Comparison of ENCODE assay signal across 1 cellular context in the genomic region with DNA sequence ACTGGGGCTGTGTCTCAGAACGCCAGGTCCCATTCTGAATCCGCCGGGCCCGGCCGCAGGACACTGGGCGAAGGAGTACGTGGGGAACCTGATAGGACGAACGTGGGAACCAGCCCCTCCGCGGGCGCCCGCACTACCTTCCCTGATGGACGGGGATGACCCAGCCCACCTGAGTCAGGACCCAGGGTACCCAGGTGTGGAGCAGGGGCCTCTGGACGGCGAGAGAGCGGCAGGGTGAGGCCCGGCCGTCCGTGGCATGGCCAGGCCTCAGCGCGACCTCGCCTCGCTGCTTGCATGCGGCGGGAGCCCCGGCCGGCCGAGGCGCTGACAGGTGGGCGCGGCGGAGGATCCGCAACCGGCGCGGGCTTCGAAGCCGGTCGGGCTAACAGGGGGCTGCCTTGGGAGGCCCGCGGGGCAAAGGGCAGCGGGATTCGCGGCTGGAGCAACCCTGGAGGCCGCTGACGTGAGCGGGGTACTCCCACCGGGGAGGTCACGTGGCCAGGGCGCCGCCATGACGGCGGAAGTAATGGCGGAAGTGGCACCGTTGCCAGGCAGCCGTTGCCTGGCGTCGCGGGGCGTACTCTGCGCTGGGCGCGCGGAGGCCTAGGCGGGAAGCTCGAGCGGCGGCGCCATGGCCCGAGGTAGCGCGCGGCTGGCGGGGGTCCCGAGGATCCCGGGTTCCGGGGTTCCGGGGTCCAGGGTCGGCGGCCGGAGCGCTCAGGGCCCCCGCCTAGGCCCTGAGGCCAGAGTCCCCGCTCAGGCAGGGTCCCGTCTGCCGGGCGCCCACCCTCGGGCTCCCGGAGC.
TF ChIP-seq lines count a peak whose summit lies in the region.

A gene (plus strand): TSS at position 580 of the 804 bp plus-strand sequence. CDS start 52 bp downstream, at position 632.

TF ChIP-seq in HepG2, 621 proteins besides CTCF, POLR2A, EP300 and RAD21 (continued from another document and continues in another):
- 0 out of 2 replicates have a peak, but pooled peaks have one; percentile 19 for TF ChIP-seq XBP1 (CRISPR knock-in tag; IDR thresholded peaks at IDR 0.05)
- TF ChIP-seq, protein P1, sequence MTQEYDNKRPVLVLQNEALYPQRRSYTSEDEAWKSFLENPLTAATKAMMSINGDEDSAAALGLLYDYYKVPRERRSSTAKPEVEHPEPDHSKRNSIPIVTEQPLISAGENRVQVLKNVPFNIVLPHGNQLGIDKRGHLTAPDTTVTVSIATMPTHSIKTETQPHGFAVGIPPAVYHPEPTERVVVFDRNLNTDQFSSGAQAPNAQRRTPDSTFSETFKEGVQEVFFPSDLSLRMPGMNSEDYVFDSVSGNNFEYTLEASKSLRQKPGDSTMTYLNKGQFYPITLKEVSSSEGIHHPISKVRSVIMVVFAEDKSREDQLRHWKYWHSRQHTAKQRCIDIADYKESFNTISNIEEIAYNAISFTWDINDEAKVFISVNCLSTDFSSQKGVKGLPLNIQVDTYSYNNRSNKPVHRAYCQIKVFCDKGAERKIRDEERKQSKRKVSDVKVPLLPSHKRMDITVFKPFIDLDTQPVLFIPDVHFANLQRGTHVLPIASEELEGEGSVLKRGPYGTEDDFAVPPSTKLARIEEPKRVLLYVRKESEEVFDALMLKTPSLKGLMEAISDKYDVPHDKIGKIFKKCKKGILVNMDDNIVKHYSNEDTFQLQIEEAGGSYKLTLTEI (CRISPR knock-in tag; conservative IDR thresholded peaks at IDR 0.05): no peak
- TF ChIP-seq, protein P2, sequence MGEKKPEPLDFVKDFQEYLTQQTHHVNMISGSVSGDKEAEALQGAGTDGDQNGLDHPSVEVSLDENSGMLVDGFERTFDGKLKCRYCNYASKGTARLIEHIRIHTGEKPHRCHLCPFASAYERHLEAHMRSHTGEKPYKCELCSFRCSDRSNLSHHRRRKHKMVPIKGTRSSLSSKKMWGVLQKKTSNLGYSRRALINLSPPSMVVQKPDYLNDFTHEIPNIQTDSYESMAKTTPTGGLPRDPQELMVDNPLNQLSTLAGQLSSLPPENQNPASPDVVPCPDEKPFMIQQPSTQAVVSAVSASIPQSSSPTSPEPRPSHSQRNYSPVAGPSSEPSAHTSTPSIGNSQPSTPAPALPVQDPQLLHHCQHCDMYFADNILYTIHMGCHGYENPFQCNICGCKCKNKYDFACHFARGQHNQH (CRISPR knock-in tag; IDR thresholded peaks at IDR 0.05): no peak; the same call in 1 of the 2 replicates
- TF ChIP-seq HNRNPLL (IDR thresholded peaks at IDR 0.05; ENCODE audit: low read depth, low read length, poor library complexity, severe bottlenecking): peak; percentile 95
- TF ChIP-seq AHR (CRISPR knock-in tag; IDR thresholded peaks at IDR 0.05): no peak; the same call in 1 of the 2 replicates
- TF ChIP-seq ZNF383 (CRISPR knock-in tag; IDR thresholded peaks at IDR 0.05; ENCODE audit: borderline replicate concordance): no peak
- TF ChIP-seq, protein P3, sequence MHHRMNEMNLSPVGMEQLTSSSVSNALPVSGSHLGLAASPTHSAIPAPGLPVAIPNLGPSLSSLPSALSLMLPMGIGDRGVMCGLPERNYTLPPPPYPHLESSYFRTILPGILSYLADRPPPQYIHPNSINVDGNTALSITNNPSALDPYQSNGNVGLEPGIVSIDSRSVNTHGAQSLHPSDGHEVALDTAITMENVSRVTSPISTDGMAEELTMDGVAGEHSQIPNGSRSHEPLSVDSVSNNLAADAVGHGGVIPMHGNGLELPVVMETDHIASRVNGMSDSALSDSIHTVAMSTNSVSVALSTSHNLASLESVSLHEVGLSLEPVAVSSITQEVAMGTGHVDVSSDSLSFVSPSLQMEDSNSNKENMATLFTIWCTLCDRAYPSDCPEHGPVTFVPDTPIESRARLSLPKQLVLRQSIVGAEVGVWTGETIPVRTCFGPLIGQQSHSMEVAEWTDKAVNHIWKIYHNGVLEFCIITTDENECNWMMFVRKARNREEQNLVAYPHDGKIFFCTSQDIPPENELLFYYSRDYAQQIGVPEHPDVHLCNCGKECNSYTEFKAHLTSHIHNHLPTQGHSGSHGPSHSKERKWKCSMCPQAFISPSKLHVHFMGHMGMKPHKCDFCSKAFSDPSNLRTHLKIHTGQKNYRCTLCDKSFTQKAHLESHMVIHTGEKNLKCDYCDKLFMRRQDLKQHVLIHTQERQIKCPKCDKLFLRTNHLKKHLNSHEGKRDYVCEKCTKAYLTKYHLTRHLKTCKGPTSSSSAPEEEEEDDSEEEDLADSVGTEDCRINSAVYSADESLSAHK (CRISPR knock-in tag; IDR thresholded peaks at IDR 0.05; ENCODE audit: borderline replicate concordance): no peak
- no peak for TF ChIP-seq ZNF766 (CRISPR knock-in tag; IDR thresholded peaks at IDR 0.05; ENCODE audit: borderline replicate concordance)
- TF ChIP-seq ZSCAN25 (CRISPR knock-in tag; IDR thresholded peaks at IDR 0.05): peak; percentile 49; the same call in 1 of the 2 replicates
- TF ChIP-seq, protein P4, sequence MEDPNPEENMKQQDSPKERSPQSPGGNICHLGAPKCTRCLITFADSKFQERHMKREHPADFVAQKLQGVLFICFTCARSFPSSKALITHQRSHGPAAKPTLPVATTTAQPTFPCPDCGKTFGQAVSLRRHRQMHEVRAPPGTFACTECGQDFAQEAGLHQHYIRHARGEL (CRISPR knock-in tag; IDR thresholded peaks at IDR 0.05): no peak
- TF ChIP-seq CENPX (CRISPR knock-in tag; IDR thresholded peaks at IDR 0.05): no peak
- TF ChIP-seq ZNF850 (CRISPR knock-in tag; conservative IDR thresholded peaks at IDR 0.05): no peak
- TF ChIP-seq, protein P5, sequence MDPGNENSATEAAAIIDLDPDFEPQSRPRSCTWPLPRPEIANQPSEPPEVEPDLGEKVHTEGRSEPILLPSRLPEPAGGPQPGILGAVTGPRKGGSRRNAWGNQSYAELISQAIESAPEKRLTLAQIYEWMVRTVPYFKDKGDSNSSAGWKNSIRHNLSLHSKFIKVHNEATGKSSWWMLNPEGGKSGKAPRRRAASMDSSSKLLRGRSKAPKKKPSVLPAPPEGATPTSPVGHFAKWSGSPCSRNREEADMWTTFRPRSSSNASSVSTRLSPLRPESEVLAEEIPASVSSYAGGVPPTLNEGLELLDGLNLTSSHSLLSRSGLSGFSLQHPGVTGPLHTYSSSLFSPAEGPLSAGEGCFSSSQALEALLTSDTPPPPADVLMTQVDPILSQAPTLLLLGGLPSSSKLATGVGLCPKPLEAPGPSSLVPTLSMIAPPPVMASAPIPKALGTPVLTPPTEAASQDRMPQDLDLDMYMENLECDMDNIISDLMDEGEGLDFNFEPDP (CRISPR knock-in tag; conservative IDR thresholded peaks at IDR 0.05): peak; percentile 85; the same call in 1 of the 2 replicates
- TF ChIP-seq ZNF879 (CRISPR knock-in tag; IDR thresholded peaks at IDR 0.05): no peak
- no peak for TF ChIP-seq NBN (conservative IDR thresholded peaks at IDR 0.05)
- TF ChIP-seq PLRG1 (conservative IDR thresholded peaks at IDR 0.05): no peak
- TF ChIP-seq REL (CRISPR knock-in tag; conservative IDR thresholded peaks at IDR 0.05): no peak
- peak; percentile 90 for TF ChIP-seq ZMYM4 (CRISPR knock-in tag; IDR thresholded peaks at IDR 0.05)
- peak; percentile 85 for TF ChIP-seq ZNF607 (CRISPR knock-in tag; IDR thresholded peaks at IDR 0.05; ENCODE audit: borderline replicate concordance)
- TF ChIP-seq, protein P6, sequence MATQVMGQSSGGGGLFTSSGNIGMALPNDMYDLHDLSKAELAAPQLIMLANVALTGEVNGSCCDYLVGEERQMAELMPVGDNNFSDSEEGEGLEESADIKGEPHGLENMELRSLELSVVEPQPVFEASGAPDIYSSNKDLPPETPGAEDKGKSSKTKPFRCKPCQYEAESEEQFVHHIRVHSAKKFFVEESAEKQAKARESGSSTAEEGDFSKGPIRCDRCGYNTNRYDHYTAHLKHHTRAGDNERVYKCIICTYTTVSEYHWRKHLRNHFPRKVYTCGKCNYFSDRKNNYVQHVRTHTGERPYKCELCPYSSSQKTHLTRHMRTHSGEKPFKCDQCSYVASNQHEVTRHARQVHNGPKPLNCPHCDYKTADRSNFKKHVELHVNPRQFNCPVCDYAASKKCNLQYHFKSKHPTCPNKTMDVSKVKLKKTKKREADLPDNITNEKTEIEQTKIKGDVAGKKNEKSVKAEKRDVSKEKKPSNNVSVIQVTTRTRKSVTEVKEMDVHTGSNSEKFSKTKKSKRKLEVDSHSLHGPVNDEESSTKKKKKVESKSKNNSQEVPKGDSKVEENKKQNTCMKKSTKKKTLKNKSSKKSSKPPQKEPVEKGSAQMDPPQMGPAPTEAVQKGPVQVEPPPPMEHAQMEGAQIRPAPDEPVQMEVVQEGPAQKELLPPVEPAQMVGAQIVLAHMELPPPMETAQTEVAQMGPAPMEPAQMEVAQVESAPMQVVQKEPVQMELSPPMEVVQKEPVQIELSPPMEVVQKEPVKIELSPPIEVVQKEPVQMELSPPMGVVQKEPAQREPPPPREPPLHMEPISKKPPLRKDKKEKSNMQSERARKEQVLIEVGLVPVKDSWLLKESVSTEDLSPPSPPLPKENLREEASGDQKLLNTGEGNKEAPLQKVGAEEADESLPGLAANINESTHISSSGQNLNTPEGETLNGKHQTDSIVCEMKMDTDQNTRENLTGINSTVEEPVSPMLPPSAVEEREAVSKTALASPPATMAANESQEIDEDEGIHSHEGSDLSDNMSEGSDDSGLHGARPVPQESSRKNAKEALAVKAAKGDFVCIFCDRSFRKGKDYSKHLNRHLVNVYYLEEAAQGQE (IDR thresholded peaks at IDR 0.05; ENCODE audit: borderline replicate concordance in 1 of 2, low read depth in 1 of 2, low read length in 2 of 2): no peak; a peak in 1 of 4 replicates
- TF ChIP-seq, protein P7, sequence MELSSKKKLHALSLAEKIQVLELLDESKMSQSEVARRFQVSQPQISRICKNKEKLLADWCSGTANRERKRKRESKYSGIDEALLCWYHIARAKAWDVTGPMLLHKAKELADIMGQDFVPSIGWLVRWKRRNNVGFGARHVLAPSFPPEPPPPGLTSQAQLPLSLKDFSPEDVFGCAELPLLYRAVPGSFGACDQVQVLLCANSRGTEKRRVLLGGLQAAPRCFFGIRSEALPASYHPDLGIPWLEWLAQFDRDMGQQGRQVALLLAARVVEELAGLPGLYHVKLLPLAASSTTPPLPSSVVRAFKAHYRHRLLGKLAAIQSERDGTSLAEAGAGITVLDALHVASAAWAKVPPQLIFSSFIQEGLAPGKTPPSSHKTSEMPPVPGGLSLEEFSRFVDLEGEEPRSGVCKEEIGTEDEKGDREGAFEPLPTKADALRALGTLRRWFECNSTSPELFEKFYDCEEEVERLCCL (CRISPR knock-in tag; IDR thresholded peaks at IDR 0.05; ENCODE audit: borderline replicate concordance): no peak
- TF ChIP-seq ZNF12 (CRISPR knock-in tag; IDR thresholded peaks at IDR 0.05): no peak
- peak; percentile 82 for TF ChIP-seq ZBTB38 (CRISPR knock-in tag; IDR thresholded peaks at IDR 0.05)
- TF ChIP-seq NR1H2 (CRISPR knock-in tag; IDR thresholded peaks at IDR 0.05; ENCODE audit: borderline replicate concordance, low read depth): peak; percentile 81
- peak; percentile 54; the same call in 1 of the 2 replicates for TF ChIP-seq ZNF543 (CRISPR knock-in tag; IDR thresholded peaks at IDR 0.05)
- TF ChIP-seq ZNF180 (CRISPR knock-in tag; IDR thresholded peaks at IDR 0.05; ENCODE audit: borderline replicate concordance, low read depth): no peak
- TF ChIP-seq, protein P8, sequence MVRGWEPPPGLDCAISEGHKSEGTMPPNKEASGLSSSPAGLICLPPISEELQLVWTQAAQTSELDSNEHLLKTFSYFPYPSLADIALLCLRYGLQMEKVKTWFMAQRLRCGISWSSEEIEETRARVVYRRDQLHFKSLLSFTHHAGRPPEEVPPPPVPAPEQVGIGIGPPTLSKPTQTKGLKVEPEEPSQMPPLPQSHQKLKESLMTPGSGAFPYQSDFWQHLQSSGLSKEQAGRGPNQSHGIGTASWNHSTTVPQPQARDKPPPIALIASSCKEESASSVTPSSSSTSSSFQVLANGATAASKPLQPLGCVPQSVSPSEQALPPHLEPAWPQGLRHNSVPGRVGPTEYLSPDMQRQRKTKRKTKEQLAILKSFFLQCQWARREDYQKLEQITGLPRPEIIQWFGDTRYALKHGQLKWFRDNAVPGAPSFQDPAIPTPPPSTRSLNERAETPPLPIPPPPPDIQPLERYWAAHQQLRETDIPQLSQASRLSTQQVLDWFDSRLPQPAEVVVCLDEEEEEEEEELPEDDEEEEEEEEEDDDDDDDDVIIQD (CRISPR knock-in tag; IDR thresholded peaks at IDR 0.05; ENCODE audit: low read depth): no peak
- TF ChIP-seq ZNF441 (CRISPR knock-in tag; IDR thresholded peaks at IDR 0.05; ENCODE audit: borderline replicate concordance): peak; percentile 65; the same call in 1 of the 2 replicates
- TF ChIP-seq ZBTB42 (CRISPR knock-in tag; IDR thresholded peaks at IDR 0.05): peak; percentile 67; the same call in 1 of the 2 replicates
- TF ChIP-seq, protein P9, sequence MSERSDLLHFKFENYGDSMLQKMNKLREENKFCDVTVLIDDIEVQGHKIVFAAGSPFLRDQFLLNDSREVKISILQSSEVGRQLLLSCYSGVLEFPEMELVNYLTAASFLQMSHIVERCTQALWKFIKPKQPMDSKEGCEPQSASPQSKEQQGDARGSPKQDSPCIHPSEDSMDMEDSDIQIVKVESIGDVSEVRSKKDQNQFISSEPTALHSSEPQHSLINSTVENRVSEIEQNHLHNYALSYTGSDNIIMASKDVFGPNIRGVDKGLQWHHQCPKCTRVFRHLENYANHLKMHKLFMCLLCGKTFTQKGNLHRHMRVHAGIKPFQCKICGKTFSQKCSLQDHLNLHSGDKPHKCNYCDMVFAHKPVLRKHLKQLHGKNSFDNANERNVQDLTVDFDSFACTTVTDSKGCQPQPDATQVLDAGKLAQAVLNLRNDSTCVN (CRISPR knock-in tag; IDR thresholded peaks at IDR 0.05; ENCODE audit: borderline replicate concordance): 0 out of 2 replicates have a peak, but pooled peaks have one; percentile 58
- TF ChIP-seq, protein P10, sequence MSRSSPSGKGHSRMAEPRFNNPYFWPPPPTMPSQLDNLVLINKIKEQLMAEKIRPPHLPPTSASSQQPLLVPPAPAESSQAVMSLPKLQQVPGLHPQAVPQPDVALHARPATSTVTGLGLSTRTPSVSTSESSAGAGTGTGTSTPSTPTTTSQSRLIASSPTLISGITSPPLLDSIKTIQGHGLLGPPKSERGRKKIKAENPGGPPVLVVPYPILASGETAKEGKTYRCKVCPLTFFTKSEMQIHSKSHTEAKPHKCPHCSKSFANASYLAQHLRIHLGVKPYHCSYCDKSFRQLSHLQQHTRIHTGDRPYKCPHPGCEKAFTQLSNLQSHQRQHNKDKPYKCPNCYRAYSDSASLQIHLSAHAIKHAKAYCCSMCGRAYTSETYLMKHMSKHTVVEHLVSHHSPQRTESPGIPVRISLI (CRISPR knock-in tag; IDR thresholded peaks at IDR 0.05; ENCODE audit: borderline replicate concordance): peak; percentile 51; the same call in 1 of the 2 replicates
- TF ChIP-seq, protein P11, sequence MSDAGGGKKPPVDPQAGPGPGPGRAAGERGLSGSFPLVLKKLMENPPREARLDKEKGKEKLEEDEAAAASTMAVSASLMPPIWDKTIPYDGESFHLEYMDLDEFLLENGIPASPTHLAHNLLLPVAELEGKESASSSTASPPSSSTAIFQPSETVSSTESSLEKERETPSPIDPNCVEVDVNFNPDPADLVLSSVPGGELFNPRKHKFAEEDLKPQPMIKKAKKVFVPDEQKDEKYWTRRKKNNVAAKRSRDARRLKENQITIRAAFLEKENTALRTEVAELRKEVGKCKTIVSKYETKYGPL (CRISPR knock-in tag; IDR thresholded peaks at IDR 0.05): 0 out of 2 replicates have a peak, but pooled peaks have one; percentile 16
- peak; percentile 76 for TF ChIP-seq TAF1 (CRISPR knock-in tag; IDR thresholded peaks at IDR 0.05)
- TF ChIP-seq KLF15 (CRISPR knock-in tag; IDR thresholded peaks at IDR 0.05; ENCODE audit: borderline replicate concordance): no peak; the same call in 1 of the 2 replicates
- peak; percentile 76; the same call in 1 of the 2 replicates for TF ChIP-seq ZNF672 (CRISPR knock-in tag; IDR thresholded peaks at IDR 0.05)
- TF ChIP-seq EZH2 (conservative IDR thresholded peaks at IDR 0.05; ENCODE audit: low read depth, low read length): no peak
- peak; percentile 93 for TF ChIP-seq BORCS8-MEF2B (CRISPR knock-in tag; IDR thresholded peaks at IDR 0.05)
- peak; percentile 87 for TF ChIP-seq ELF1 (CRISPR knock-in tag; IDR thresholded peaks at IDR 0.05)
